In genomic region chr3:11271986-11272904, GRCh38 we compare ENCODE assay signal across 8 cellular contexts. TPM values are rescaled to one million over a fixed set of nuclear protein-coding genes. Genes with fewer than 3 reads are reported as not detected.
DNase-seq lines count a peak whose midpoint lies in the region; ATAC-seq, FAIRE-seq and TF ChIP-seq lines count a peak whose summit lies in the region.

TSS of gene ATG7 (plus strand) at chr3:11272397. CDS start at chr3:11298696, 26,299 bp downstream.

- peaks cover 13% of the 10 kb centered on the region for H3K4me1 ChIP-seq in mammary epithelial cell (ENCODE audit: insufficient read depth, low read length)
- H3K4me1 ChIP-seq in iPS-20b (ENCODE audit: insufficient read depth, low read length): peaks cover 3% of the 10 kb centered on the region; the same call in 1 of the 2 replicates
- H3K4me1 ChIP-seq in small intestine (ENCODE audit: control insufficient read depth in 2 of 2, insufficient read depth in 1 of 2, low read depth in 1 of 2, low read length in 1 of 2): no peaks in the 10 kb centered on the region

- WGBS in mammary epithelial cell (ENCODE audit: low coverage, missing lambda C conversion rate): 2% methylated on average over 43 of the region's 51 CpGs
- WGBS in small intestine, 3 donors: 1 to 2% (median 1%) methylated on average over 51 of the region's 51 CpGs

- peak within 1 kb of the TSS; percentile 98 for H3K4me3 ChIP-seq in AG04449 (ENCODE audit: low read depth, low read length)
- peak within 1 kb of the TSS; percentile 63 for H3K4me3 ChIP-seq in WERI-Rb-1 (ENCODE audit: low read depth, low read length)
- peak within 1 kb of the TSS; percentile 83 to 91 (median 91) for H3K4me3 ChIP-seq in mammary epithelial cell (replicated peaks in 1 of 3; ENCODE audit: insufficient read depth in 1 of 3, low read depth in 2 of 3, low read length in 3 of 3)
- H3K4me3 ChIP-seq in iPS-20b (ENCODE audit: low read length): peak within 1 kb of the TSS; percentile 96
- H3K4me3 ChIP-seq in small intestine (ENCODE audit: low read depth in 1 of 2, low read length in 2 of 2): peak within 1 kb of the TSS; percentile 74 to 82

- POLR2A ChIA-PET in AG04449 (lab: Yijun Ruan, JAX): interaction anchor here (0.7 to 1.5 kb wide), 5 partner anchors 10 to 71 kb away, joined by 3 to 13 read pairs (median 3); no protein-coding TSS in a partner anchor

- FAIRE-seq in small intestine (lab: Jason Lieb, UNC): no peak

- TF ChIP-seq CTCF in AG04449 (IDR thresholded peaks at IDR 0.05; ENCODE audit: insufficient read depth, low read length, missing control alignments) (peak; percentile 18), WERI-Rb-1 (IDR thresholded peaks at IDR 0.05; ENCODE audit: low read depth, low read length) (no peak), mammary epithelial cell (conservative IDR thresholded peaks at IDR 0.05 in 1 of 2, IDR thresholded peaks at IDR 0.05 in 1 of 2; ENCODE audit: extremely low read depth in 1 of 2, insufficient read depth in 1 of 2, low read depth in 1 of 2, low read length in 2 of 2) (peak in 1 of 2 donors; percentile 12)

- DNase-seq in AG04449 (ENCODE audit: low read depth, low spot score) (peak; percentile 65), NCI-H2227 (lab: John Stamatoyannopoulos, UW; ENCODE audit: unreplicated experiment) (peak; percentile 96), WERI-Rb-1 (peak; percentile 96), mammary epithelial cell (peak; percentile 92), small intestine (peak; percentile 98)

- H3K27me3 ChIP-seq in WERI-Rb-1 (ENCODE audit: insufficient read depth, low read depth, severe bottlenecking) (no peaks in the 10 kb centered on the region), mammary epithelial cell (ENCODE audit: insufficient read depth, low read length) (no peaks in the 10 kb centered on the region), iPS-20b (ENCODE audit: insufficient read depth, low read length) (no peaks in the 10 kb centered on the region), small intestine (ENCODE audit: control insufficient read depth in 2 of 2, insufficient read depth in 2 of 2, low read length in 2 of 2) (no peaks in the 10 kb centered on the region)

- H3K9ac ChIP-seq in mammary epithelial cell (ENCODE audit: insufficient read depth, low read length) (peak within 1 kb of the TSS; percentile 100), iPS-20b (ENCODE audit: low read depth, low read length) (peak within 1 kb of the TSS; percentile 95)

- peaks cover 9% of the 10 kb centered on the region for H3K36me3 ChIP-seq in WERI-Rb-1
- no peaks in the 10 kb centered on the region for H3K36me3 ChIP-seq in mammary epithelial cell (ENCODE audit: insufficient read depth, low read length)
- H3K36me3 ChIP-seq in iPS-20b (ENCODE audit: insufficient read depth, low read depth, low read length): no peaks in the 10 kb centered on the region
- H3K36me3 ChIP-seq in small intestine (ENCODE audit: control insufficient read depth in 2 of 2, insufficient read depth in 2 of 2, low read length in 2 of 2): peaks cover 0 to 2% of the 10 kb centered on the region in 2 donors

- CTCF ChIA-PET in AG04449 (lab: Yijun Ruan, JAX): interaction anchor here (0.7 to 2.1 kb wide), 11 partner anchors 10 to 211 kb away, joined by 3 to 14 read pairs (median 4); no protein-coding TSS in a partner anchor
- CTCF ChIA-PET in mammary epithelial cell (lab: Charles Lee; ENCODE audit: low non-redundant PET): no interaction called here

- TSS peak; percentile 84 for BruUV-seq in mammary epithelial cell (replicated peaks; lab: Mats Ljungman, UMichigan)

- intact Hi-C loops in mammary epithelial cell (cut with micrococcal nuclease): loop anchor here (1.0 to 5.0 kb wide), 3 partner anchors 17 to 470 kb away; no protein-coding TSS in a partner anchor

- dilution Hi-C loops in mammary epithelial cell (cut with HindIII; ENCODE audit: low sequenced_read_pairs): loop anchor here (5.0 kb wide), 1 partner anchor 85 kb away; no protein-coding TSS in a partner anchor

- peak within 1 kb of the TSS; percentile 90 for H3K4me2 ChIP-seq in mammary epithelial cell (ENCODE audit: insufficient read depth, low read depth, low read length)

- H3K27ac ChIP-seq in WERI-Rb-1 (peak within 1 kb of the TSS; percentile 79), mammary epithelial cell (ENCODE audit: insufficient read depth, low read depth, low read length) (peak within 1 kb of the TSS; percentile 96), iPS-20b (ENCODE audit: low read length) (no peak within 1 kb of the TSS), small intestine (ENCODE audit: low read depth in 1 of 2, low read length in 1 of 2) (peak within 1 kb of the TSS in 1 of 2 donors; percentile 99)

- peaks cover 49% of the 10 kb centered on the region for H3K79me2 ChIP-seq in mammary epithelial cell (ENCODE audit: insufficient read depth, low read length)

- in situ Hi-C loops in mammary epithelial cell (cut with MboI; ENCODE audit: low sequenced_read_pairs in 2 of 2): no loop called here

- H3K9me3 ChIP-seq in WERI-Rb-1 (ENCODE audit: severe bottlenecking) (no peaks in the 10 kb centered on the region), mammary epithelial cell (replicated peaks; ENCODE audit: insufficient read depth, low read length) (no peaks in the 10 kb centered on the region), iPS-20b (ENCODE audit: insufficient read depth, low read depth, low read length) (no peaks in the 10 kb centered on the region; the same call in 1 of the 2 replicates), small intestine (ENCODE audit: control insufficient read depth, low read depth) (no peaks in the 10 kb centered on the region)

- H4K20me1 ChIP-seq in mammary epithelial cell (ENCODE audit: insufficient read depth, low read length): no peaks in the 10 kb centered on the region

- H2AFZ ChIP-seq in mammary epithelial cell (ENCODE audit: low read depth, low read length): peak within 1 kb of the TSS; percentile 96

- ATAC-seq in GM18873 (IDR thresholded peaks at IDR 0.05; ENCODE audit: low FRiP score, unreplicated experiment) (peak; percentile 90), HG03139 (IDR thresholded peaks at IDR 0.05; ENCODE audit: unreplicated experiment) (peak; percentile 98)

RNA-seq across cellular contexts. Expression of gene ATG7, which starts in this region (rescaled TPM):
- total RNA-seq in mammary epithelial cell: 10 to 100 TPM; 35.3 to 51.2 TPM
- 29.2 TPM for polyA plus RNA-seq in mammary epithelial cell
- polyA minus RNA-seq in mammary epithelial cell: 22.0 TPM
- polyA plus RNA-seq in small intestine: 10 to 100 TPM in 1 of 3 donors, 1 to 10 TPM in 2; 7.8 to 15.2 (median 8.1) TPM
